Comparison of ENCODE assay signal across 1 cellular context in genomic region chr19:52095172-52096014, GRCh38.
TF ChIP-seq lines count a peak whose summit lies in the region.

TSS of gene ZNF841 (minus strand) at chr19:52095765. CDS start at chr19:52084801, 10,964 bp downstream.

TF ChIP-seq in HEK293, 187 proteins besides CTCF, POLR2A, EP300 and RAD21 (continued from another document and continues in another):
- TF ChIP-seq PATZ1 (tag by site-specific recombination; IDR thresholded peaks at IDR 0.05) = 0 out of 2 replicates have a peak, but pooled peaks have one; percentile 36
- TF ChIP-seq ZNF391 (tag by site-specific recombination; IDR thresholded peaks at IDR 0.05; ENCODE audit: borderline replicate concordance, low read depth) = no peak
- TF ChIP-seq GLI4 (tag by site-specific recombination; IDR thresholded peaks at IDR 0.05) = no peak
- TF ChIP-seq ZNF26 (tag by site-specific recombination; IDR thresholded peaks at IDR 0.05) = no peak
- no peak for TF ChIP-seq PBX3 (CRISPR knock-in tag; IDR thresholded peaks at IDR 0.05)
- TF ChIP-seq TSHZ1 (tag by site-specific recombination; IDR thresholded peaks at IDR 0.05; ENCODE audit: borderline replicate concordance) = no peak
- TF ChIP-seq ZNF324 (tag by site-specific recombination; IDR thresholded peaks at IDR 0.05) = no peak
- no peak for TF ChIP-seq ZNF571 (tag by site-specific recombination; IDR thresholded peaks at IDR 0.05)
- TF ChIP-seq ZNF354C (tag by site-specific recombination; IDR thresholded peaks at IDR 0.05; ENCODE audit: borderline replicate concordance, low read depth) = no peak
- no peak for TF ChIP-seq ZNF561 (tag by site-specific recombination; IDR thresholded peaks at IDR 0.05; ENCODE audit: borderline replicate concordance)
- no peak for TF ChIP-seq GFI1B (tag by site-specific recombination; IDR thresholded peaks at IDR 0.05)
- TF ChIP-seq ZNF280D (tag by site-specific recombination; IDR thresholded peaks at IDR 0.05) = no peak
- TF ChIP-seq ZNF48 (tag by site-specific recombination; IDR thresholded peaks at IDR 0.05) = no peak
- TF ChIP-seq ZNF639 (tag by site-specific recombination; IDR thresholded peaks at IDR 0.05) = no peak
- no peak for TF ChIP-seq ZNF302 (tag by site-specific recombination; IDR thresholded peaks at IDR 0.05; ENCODE audit: low read depth)
- no peak for TF ChIP-seq ZBTB20 (tag by site-specific recombination; IDR thresholded peaks at IDR 0.05)
- TF ChIP-seq ZNF274 (IDR thresholded peaks at IDR 0.05; ENCODE audit: low read length) = no peak
- TF ChIP-seq ZNF274 (tag by site-specific recombination; IDR thresholded peaks at IDR 0.05; ENCODE audit: borderline replicate concordance) = no peak
- no peak for TF ChIP-seq ZNF626 (tag by site-specific recombination; IDR thresholded peaks at IDR 0.05)
- TF ChIP-seq ZNF449 (tag by site-specific recombination; IDR thresholded peaks at IDR 0.05) = peak; percentile 18; the same call in 1 of the 2 replicates
- TF ChIP-seq, protein P1, sequence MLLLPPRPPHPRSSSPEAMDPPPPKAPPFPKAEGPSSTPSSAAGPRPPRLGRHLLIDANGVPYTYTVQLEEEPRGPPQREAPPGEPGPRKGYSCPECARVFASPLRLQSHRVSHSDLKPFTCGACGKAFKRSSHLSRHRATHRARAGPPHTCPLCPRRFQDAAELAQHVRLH (tag by site-specific recombination; IDR thresholded peaks at IDR 0.05) = no peak
- TF ChIP-seq ZNF843 (tag by site-specific recombination; IDR thresholded peaks at IDR 0.05) = no peak
- TF ChIP-seq ZNF24 (tag by site-specific recombination; IDR thresholded peaks at IDR 0.05) = no peak
- no peak for TF ChIP-seq ZNF280C (tag by site-specific recombination; IDR thresholded peaks at IDR 0.05)
- TF ChIP-seq ZNF585B (tag by site-specific recombination; IDR thresholded peaks at IDR 0.05) = no peak
- TF ChIP-seq ZSCAN4 (tag by site-specific recombination; IDR thresholded peaks at IDR 0.05) = no peak
- no peak for TF ChIP-seq ZNF624 (tag by site-specific recombination; IDR thresholded peaks at IDR 0.05)
- peak; percentile 29 for TF ChIP-seq ZBTB26 (tag by site-specific recombination; optimal IDR thresholded peaks at IDR 0.05)
- peak; percentile 98 for TF ChIP-seq SP3 (tag by site-specific recombination; IDR thresholded peaks at IDR 0.05)
- no peak for TF ChIP-seq ZNF114 (tag by site-specific recombination; IDR thresholded peaks at IDR 0.05)
- no peak for TF ChIP-seq ZNF394 (tag by site-specific recombination; IDR thresholded peaks at IDR 0.05; ENCODE audit: borderline replicate concordance)
- TF ChIP-seq SETDB1 (IDR thresholded peaks at IDR 0.05; ENCODE audit: insufficient read length, low read length) = no peak
- peak; percentile 78; the same call in 1 of the 2 replicates for TF ChIP-seq KLF10 (tag by site-specific recombination; IDR thresholded peaks at IDR 0.05)
- no peak for TF ChIP-seq ZNF140 (tag by site-specific recombination; IDR thresholded peaks at IDR 0.05)
- no peak for TF ChIP-seq ZNF670 (tag by site-specific recombination; IDR thresholded peaks at IDR 0.05; ENCODE audit: low read depth)
- TF ChIP-seq GLI2 (tag by site-specific recombination; IDR thresholded peaks at IDR 0.05; ENCODE audit: borderline replicate concordance, low read depth) = no peak
- TF ChIP-seq ELK4 (IDR thresholded peaks at IDR 0.05; ENCODE audit: borderline replicate concordance, low read depth, low read length) = no peak
- no peak for TF ChIP-seq YY2 (tag by site-specific recombination; IDR thresholded peaks at IDR 0.05)
- no peak for TF ChIP-seq ZNF529 (tag by site-specific recombination; IDR thresholded peaks at IDR 0.05; ENCODE audit: insufficient replicate concordance)
